Comparison of ENCODE assay signal across 8 cellular contexts in genomic region chr6:114382401-114382800, GRCh38. TPM values are rescaled to one million over a fixed set of nuclear protein-coding genes. Genes with fewer than 3 reads are reported as not detected.
"Had no signal": no experiment of that assay in that cellular context is flagged by ENCODE, and none has a peak within 500 bp of the region (broad histone marks: within the 10 kb centered on the region; RNA-seq: fewer than 3 reads in every experiment).

No MANE protein-coding gene starts in this region.

- H3K9me3 ChIP-seq: HAP-1 had no signal

- ATAC-seq: GM23338, HCT116, K562 had no signal

- H3K4me3 Mint-ChIP-seq: GM23338 had no signal

- H3K36me3 ChIP-seq: HAP-1 had no signal

- H3K4me3 ChIP-seq: GM23338, HAP-1, K562 had no signal

- H3K27ac Mint-ChIP-seq: GM23338 had no signal

- H3K9me3 Mint-ChIP-seq: GM23338 had no signal

- DNase-seq: H7, IMR-90 had no signal

RNA-seq across cellular contexts. Expression of gene HS3ST5, which starts 39.6 kb away (rescaled TPM):
- total RNA-seq: H4, HT-29, IMR-90, K562 had no signal
- polyA plus RNA-seq: IMR-90, K562 had no signal
